ENCODE assay signal across 1 cellular context in the genomic region with DNA sequence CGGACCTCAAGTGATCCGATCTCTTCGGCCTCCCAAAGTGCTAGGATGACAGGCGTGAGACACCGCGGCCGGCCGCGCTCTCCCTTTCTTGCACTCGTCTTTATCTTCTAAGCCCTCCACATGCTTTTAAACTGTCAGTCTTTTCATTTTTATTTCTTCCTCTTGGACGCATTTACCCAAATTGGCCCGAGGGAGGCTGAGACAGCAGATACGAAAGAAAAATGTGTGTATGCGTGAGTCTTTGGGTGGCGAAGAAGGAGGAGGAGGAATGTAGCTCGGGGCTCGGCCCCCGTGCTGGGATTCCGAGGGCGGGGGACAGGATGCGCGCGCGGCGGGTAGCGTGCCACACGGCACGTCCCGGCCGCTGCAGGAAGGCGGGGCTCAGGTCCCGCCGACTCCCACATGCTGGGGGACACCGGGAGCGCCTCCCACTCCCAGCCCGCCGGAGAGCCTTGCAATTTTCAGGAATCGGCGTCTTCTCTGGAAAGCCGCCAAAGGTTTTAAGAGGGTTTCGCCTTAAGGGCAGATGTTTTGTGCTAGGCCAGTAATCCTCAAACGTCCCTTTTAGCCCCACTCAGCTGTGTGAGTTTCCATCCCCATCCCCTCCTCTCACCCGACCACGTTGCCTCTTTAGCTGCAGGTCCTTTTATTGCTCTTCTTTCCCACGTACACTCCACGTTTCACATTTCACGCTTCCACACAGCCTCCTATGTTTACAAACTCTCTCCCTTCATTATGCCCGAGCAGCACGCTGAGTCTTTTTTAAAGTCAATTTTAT.
TF ChIP-seq lines count a peak whose summit lies in the region.

No MANE protein-coding gene starts in this region.

TF ChIP-seq in WTC11, 78 proteins besides CTCF, POLR2A, EP300 and RAD21 (continued from another document):
- TF ChIP-seq, protein P1, sequence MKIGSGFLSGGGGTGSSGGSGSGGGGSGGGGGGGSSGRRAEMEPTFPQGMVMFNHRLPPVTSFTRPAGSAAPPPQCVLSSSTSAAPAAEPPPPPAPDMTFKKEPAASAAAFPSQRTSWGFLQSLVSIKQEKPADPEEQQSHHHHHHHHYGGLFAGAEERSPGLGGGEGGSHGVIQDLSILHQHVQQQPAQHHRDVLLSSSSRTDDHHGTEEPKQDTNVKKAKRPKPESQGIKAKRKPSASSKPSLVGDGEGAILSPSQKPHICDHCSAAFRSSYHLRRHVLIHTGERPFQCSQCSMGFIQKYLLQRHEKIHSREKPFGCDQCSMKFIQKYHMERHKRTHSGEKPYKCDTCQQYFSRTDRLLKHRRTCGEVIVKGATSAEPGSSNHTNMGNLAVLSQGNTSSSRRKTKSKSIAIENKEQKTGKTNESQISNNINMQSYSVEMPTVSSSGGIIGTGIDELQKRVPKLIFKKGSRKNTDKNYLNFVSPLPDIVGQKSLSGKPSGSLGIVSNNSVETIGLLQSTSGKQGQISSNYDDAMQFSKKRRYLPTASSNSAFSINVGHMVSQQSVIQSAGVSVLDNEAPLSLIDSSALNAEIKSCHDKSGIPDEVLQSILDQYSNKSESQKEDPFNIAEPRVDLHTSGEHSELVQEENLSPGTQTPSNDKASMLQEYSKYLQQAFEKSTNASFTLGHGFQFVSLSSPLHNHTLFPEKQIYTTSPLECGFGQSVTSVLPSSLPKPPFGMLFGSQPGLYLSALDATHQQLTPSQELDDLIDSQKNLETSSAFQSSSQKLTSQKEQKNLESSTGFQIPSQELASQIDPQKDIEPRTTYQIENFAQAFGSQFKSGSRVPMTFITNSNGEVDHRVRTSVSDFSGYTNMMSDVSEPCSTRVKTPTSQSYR (CRISPR knock-in tag; IDR thresholded peaks at IDR 0.05): peak; percentile 26; the same call in 1 of the 2 replicates
- TF ChIP-seq, protein P2, sequence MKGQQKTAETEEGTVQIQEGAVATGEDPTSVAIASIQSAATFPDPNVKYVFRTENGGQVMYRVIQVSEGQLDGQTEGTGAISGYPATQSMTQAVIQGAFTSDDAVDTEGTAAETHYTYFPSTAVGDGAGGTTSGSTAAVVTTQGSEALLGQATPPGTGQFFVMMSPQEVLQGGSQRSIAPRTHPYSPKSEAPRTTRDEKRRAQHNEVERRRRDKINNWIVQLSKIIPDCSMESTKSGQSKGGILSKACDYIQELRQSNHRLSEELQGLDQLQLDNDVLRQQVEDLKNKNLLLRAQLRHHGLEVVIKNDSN (CRISPR knock-in tag; IDR thresholded peaks at IDR 0.05): no peak; the same call in 1 of the 2 replicates
- TF ChIP-seq MYBL2 (CRISPR knock-in tag; IDR thresholded peaks at IDR 0.05): 0 out of 2 replicates have a peak, but pooled peaks have one; percentile 47
- 0 out of 2 replicates have a peak, but pooled peaks have one; percentile 48 for TF ChIP-seq ZNF232 (CRISPR knock-in tag; IDR thresholded peaks at IDR 0.05)
- no peak for TF ChIP-seq NFYB (CRISPR knock-in tag; conservative IDR thresholded peaks at IDR 0.05; ENCODE audit: low read depth)
- TF ChIP-seq, protein P3, sequence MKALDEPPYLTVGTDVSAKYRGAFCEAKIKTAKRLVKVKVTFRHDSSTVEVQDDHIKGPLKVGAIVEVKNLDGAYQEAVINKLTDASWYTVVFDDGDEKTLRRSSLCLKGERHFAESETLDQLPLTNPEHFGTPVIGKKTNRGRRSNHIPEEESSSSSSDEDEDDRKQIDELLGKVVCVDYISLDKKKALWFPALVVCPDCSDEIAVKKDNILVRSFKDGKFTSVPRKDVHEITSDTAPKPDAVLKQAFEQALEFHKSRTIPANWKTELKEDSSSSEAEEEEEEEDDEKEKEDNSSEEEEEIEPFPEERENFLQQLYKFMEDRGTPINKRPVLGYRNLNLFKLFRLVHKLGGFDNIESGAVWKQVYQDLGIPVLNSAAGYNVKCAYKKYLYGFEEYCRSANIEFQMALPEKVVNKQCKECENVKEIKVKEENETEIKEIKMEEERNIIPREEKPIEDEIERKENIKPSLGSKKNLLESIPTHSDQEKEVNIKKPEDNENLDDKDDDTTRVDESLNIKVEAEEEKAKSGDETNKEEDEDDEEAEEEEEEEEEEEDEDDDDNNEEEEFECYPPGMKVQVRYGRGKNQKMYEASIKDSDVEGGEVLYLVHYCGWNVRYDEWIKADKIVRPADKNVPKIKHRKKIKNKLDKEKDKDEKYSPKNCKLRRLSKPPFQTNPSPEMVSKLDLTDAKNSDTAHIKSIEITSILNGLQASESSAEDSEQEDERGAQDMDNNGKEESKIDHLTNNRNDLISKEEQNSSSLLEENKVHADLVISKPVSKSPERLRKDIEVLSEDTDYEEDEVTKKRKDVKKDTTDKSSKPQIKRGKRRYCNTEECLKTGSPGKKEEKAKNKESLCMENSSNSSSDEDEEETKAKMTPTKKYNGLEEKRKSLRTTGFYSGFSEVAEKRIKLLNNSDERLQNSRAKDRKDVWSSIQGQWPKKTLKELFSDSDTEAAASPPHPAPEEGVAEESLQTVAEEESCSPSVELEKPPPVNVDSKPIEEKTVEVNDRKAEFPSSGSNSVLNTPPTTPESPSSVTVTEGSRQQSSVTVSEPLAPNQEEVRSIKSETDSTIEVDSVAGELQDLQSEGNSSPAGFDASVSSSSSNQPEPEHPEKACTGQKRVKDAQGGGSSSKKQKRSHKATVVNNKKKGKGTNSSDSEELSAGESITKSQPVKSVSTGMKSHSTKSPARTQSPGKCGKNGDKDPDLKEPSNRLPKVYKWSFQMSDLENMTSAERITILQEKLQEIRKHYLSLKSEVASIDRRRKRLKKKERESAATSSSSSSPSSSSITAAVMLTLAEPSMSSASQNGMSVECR (CRISPR knock-in tag; IDR thresholded peaks at IDR 0.05; ENCODE audit: borderline replicate concordance): no peak
- TF ChIP-seq, protein P4, sequence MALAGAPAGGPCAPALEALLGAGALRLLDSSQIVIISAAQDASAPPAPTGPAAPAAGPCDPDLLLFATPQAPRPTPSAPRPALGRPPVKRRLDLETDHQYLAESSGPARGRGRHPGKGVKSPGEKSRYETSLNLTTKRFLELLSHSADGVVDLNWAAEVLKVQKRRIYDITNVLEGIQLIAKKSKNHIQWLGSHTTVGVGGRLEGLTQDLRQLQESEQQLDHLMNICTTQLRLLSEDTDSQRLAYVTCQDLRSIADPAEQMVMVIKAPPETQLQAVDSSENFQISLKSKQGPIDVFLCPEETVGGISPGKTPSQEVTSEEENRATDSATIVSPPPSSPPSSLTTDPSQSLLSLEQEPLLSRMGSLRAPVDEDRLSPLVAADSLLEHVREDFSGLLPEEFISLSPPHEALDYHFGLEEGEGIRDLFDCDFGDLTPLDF (CRISPR knock-in tag; IDR thresholded peaks at IDR 0.05): 0 out of 2 replicates have a peak, but pooled peaks have one; percentile 55
- TF ChIP-seq SMAD4 (CRISPR knock-in tag; IDR thresholded peaks at IDR 0.05): no peak
- TF ChIP-seq CREB1 (CRISPR knock-in tag; IDR thresholded peaks at IDR 0.05): peak; percentile 55; the same call in 1 of the 2 replicates
- peak; percentile 92; the same call in 1 of the 2 replicates for TF ChIP-seq TEAD4 (CRISPR knock-in tag; IDR thresholded peaks at IDR 0.05)
- no peak for TF ChIP-seq ATF1 (CRISPR knock-in tag; IDR thresholded peaks at IDR 0.05)
- TF ChIP-seq FOXP1 (CRISPR knock-in tag; IDR thresholded peaks at IDR 0.05; ENCODE audit: borderline replicate concordance): peak; percentile 16; the same call in 1 of the 2 replicates
- no peak for TF ChIP-seq ZBTB21 (CRISPR knock-in tag; IDR thresholded peaks at IDR 0.05; ENCODE audit: borderline replicate concordance)
- TF ChIP-seq, protein P5, sequence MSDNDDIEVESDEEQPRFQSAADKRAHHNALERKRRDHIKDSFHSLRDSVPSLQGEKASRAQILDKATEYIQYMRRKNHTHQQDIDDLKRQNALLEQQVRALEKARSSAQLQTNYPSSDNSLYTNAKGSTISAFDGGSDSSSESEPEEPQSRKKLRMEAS (CRISPR knock-in tag; IDR thresholded peaks at IDR 0.05): peak; percentile 90
